ENCODE assay signal across 8 cellular contexts in genomic region chr5:55226934-55227737, GRCh38. TPM values are rescaled to one million over a fixed set of nuclear protein-coding genes. Genes with fewer than 3 reads are reported as not detected.
A peak's percentile ranks its signal among the peaks of the same experiment; 100 is the strongest.
DNase-seq lines count a peak whose midpoint lies in the region; ATAC-seq and TF ChIP-seq lines count a peak whose summit lies in the region.

Gene MCIDAS (minus strand): TSS chr5:55227315. CDS start chr5:55227138, 177 bp downstream.

- peak within 1 kb of the TSS; percentile 24 to 36 for H3K4me3 ChIP-seq in cardiac fibroblast (replicated peaks in 1 of 2; ENCODE audit: low read depth in 2 of 2, low read length in 2 of 2)
- H3K4me3 ChIP-seq in right lobe of liver: peak within 1 kb of the TSS; percentile 5 to 37 (median 30)

- DNase-seq in DMS79 treated with DMSO at 0.1 percent for 48 hours (lab: John Stamatoyannopoulos, UW) (peak; percentile 18), LoVo (ENCODE audit: low spot score) (peak; percentile 87), T-helper 2 cell (peak in 3 of 5 experiments; percentile 37 to 65 (median 41)), cardiac fibroblast (ENCODE audit: low read depth in 2 of 2) (peak in 1 of 2 donors; percentile 35), right lobe of liver (peak in 2 of 3 donors; percentile 53 to 69), GM19238 (ENCODE audit: insufficient read length, low spot score) (no peak)
- peak; percentile 52 for DNase-seq in stimulated activated naive CD4-positive, alpha-beta T cell treated with Interleukin-2 at 50 U/mL for 16 hours (lab: John Stamatoyannopoulos, UW)

- peak; percentile 44 for ATAC-seq in GM21737 (IDR thresholded peaks at IDR 0.05; ENCODE audit: unreplicated experiment)
- peak; percentile 65 to 84 (median 66) for ATAC-seq in right lobe of liver

- H3K27me3 ChIP-seq in right lobe of liver: peaks cover 0 to 87% of the 10 kb centered on the region in 2 donors

- H3K9me3 ChIP-seq in right lobe of liver: no peaks in the 10 kb centered on the region

- H3K36me3 ChIP-seq in right lobe of liver: no peaks in the 10 kb centered on the region

- no peak for TF ChIP-seq POLR2A in right lobe of liver (IDR thresholded peaks at IDR 0.05)

- intact Hi-C loops in right lobe of liver (cut with DNase I): no loop called here

- TF ChIP-seq CTCF in cardiac fibroblast (IDR thresholded peaks at IDR 0.05; ENCODE audit: low read depth, low read length) (no peak), right lobe of liver (IDR thresholded peaks at IDR 0.05) (peak in 2 of 4 donors; percentile 19 to 22)

- 3% methylated on average over 6 of the region's 85 CpGs for WGBS in right lobe of liver (ENCODE audit: insufficient coverage, low coverage, low lambda C conversion rate, missing lambda C conversion rate)

- peaks cover 0 to 24% (median under 1%) of the 10 kb centered on the region in 4 donors for H3K4me1 ChIP-seq in right lobe of liver

- no peak within 1 kb of the TSS for H3K27ac ChIP-seq in right lobe of liver

RNA-seq across cellular contexts. Expression of gene MCIDAS, which starts in this region (rescaled TPM):
- not detected for total RNA-seq in right lobe of liver

Comparison
In these comparisons a context has a peak if more than half of its experiments do, and no peak if none do; other contexts are left out.
1. Peak in DNase-seq, ATAC-seq and H3K4me3 ChIP-seq in right lobe of liver; RNA of the gene not detected or under 1 TPM.